Comparison of ENCODE assay signal across 7 cellular contexts in genomic region chr17:44314869-44315661, GRCh38. TPM values are rescaled to one million over a fixed set of nuclear protein-coding genes. Genes with fewer than 3 reads are reported as not detected.
A peak's percentile ranks its signal among the peaks of the same experiment; 100 is the strongest.
DNase-seq lines count a peak whose midpoint lies in the region; ATAC-seq and TF ChIP-seq lines count a peak whose summit lies in the region.

No MANE protein-coding gene starts in this region.

- no peaks in the 10 kb centered on the region for H3K9me3 ChIP-seq in thoracic aorta

- H3K27me3 ChIP-seq in thoracic aorta (replicated peaks; ENCODE audit: insufficient read depth), result peaks cover 19% of the 10 kb centered on the region

- no peak for DNase-seq in GM12864 (ENCODE audit: low read depth)
- peak; percentile 26 for DNase-seq in NCI-H460 (ENCODE audit: extremely low read depth, low read depth)
- peak; percentile 65 for DNase-seq in astrocyte of the hippocampus (ENCODE audit: low read depth, low spot score)
- DNase-seq in left kidney (ENCODE audit: low read depth, low spot score), result peak; percentile 85
- no peak for DNase-seq in thoracic aorta (ENCODE audit: low spot score)

- H3K4me3 ChIP-seq in GM12864 (ENCODE audit: low read depth, low read length), result peak overlapping the region; percentile 36
- H3K4me3 ChIP-seq in thoracic aorta, result peak overlapping the region; percentile 59

- H3K4me1 ChIP-seq in thoracic aorta (ENCODE audit: control insufficient read depth in 1 of 2, low read depth in 2 of 2), result peaks cover 2 to 6% of the 10 kb centered on the region in 2 donors

- ATAC-seq in thoracic aorta (ENCODE audit: insufficient number of reproducible peaks, low FRiP score, low read depth) (no peak), GM21515 (IDR thresholded peaks at IDR 0.05; ENCODE audit: unreplicated experiment) (no peak), GM18870 (IDR thresholded peaks at IDR 0.05; ENCODE audit: unreplicated experiment) (no peak)

- no peak for TF ChIP-seq CTCF in GM12864 (IDR thresholded peaks at IDR 0.05; ENCODE audit: low read depth, low read length, missing control alignments)
- TF ChIP-seq CTCF in thoracic aorta (IDR thresholded peaks at IDR 0.05), result no peak

- H3K36me3 ChIP-seq in thoracic aorta, result peaks cover 8% of the 10 kb centered on the region

- no peak overlapping the region for H3K27ac ChIP-seq in thoracic aorta

RNA-seq across cellular contexts. Expression of gene RUNDC3A, which starts 6.7 kb away (rescaled TPM):
- not detected in 2 replicates for total RNA-seq in NCI-H460 (2014; rRNA removed; shearing (Covaris generic))
- polyA plus RNA-seq in NCI-H460 (2014; cell fraction: nucleus; rRNA removed), result not detected in 2 replicates
- total RNA-seq in thoracic aorta, result under 1 TPM in 1 of 2 donors, not detected in 1; 0.81 TPM

RNA-seq across cellular contexts. Expression of gene SLC25A39, which starts 9.6 kb away (rescaled TPM):
- total RNA-seq in NCI-H460 (2014; rRNA removed; shearing (Covaris generic)), result 116 and 127 TPM in 2 replicates
- polyA plus RNA-seq in NCI-H460 (2014; cell fraction: nucleus; rRNA removed), result 406 and 441 TPM in 2 replicates
- total RNA-seq in thoracic aorta, result 10 to 100 TPM; 63.2 to 74.6 TPM

RNA-seq across cellular contexts. Expression of gene GRN, which starts 30.0 kb away (rescaled TPM):
- total RNA-seq in NCI-H460 (2014; rRNA removed; shearing (Covaris generic)), result 138 and 165 TPM in 2 replicates
- polyA plus RNA-seq in NCI-H460 (2014; cell fraction: nucleus; rRNA removed), result 171 and 195 TPM in 2 replicates
- 100 to 1,000 TPM; 203 to 292 TPM for total RNA-seq in thoracic aorta

RNA-seq across cellular contexts. Expression of gene SLC4A1, which starts 47.1 kb away (rescaled TPM):
- total RNA-seq in NCI-H460 (2014; rRNA removed; shearing (Covaris generic)), result not detected in 2 replicates
- not detected in 2 replicates for polyA plus RNA-seq in NCI-H460 (2014; cell fraction: nucleus; rRNA removed)
- under 1 TPM in 1 of 2 donors, not detected in 1; 0.56 TPM for total RNA-seq in thoracic aorta

RNA-seq across cellular contexts. Expression of gene FAM171A2, which starts 48.6 kb away (rescaled TPM):
- total RNA-seq in NCI-H460 (2014; rRNA removed; shearing (Covaris generic)), result 2.8 and 3.0 TPM in 2 replicates
- 4.6 and 6.0 TPM in 2 replicates for polyA plus RNA-seq in NCI-H460 (2014; cell fraction: nucleus; rRNA removed)
- under 1 TPM in 1 of 2 donors, not detected in 1; 0.63 TPM for total RNA-seq in thoracic aorta

Comparison
In these comparisons a context has a peak if more than half of its experiments do, and no peak if none do; other contexts are left out.
1. DNase-seq: peak in NCI-H460 (single experiment), astrocyte of the hippocampus (single experiment) and left kidney (single experiment); none in GM12864 (single experiment) and thoracic aorta (single experiment).